1 cellular context compared by ENCODE assay signal in the genomic region with DNA sequence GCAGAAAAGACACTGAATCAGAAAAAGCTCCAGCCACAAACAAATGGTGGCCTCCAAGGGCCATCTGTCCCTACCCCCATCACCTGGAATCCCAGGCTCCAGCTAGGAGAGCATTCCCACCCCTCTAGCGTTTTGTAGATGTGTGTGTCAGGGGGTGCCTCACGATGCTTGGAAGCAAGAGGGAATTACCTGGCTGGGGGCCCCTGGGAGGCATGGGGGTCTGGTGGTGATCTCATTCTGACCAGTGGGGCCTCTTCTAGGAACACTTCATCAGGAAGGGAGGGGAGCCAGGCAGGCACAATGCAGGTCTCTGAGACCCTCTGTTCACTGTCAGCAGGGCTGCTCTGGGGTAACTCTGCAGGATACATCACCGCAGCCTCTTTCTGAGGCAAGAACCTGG.
TF ChIP-seq lines count a peak whose summit lies in the region.

No MANE protein-coding gene starts in this region.

TF ChIP-seq in WTC11, 78 proteins besides CTCF, POLR2A, EP300 and RAD21 (continued from another document):
- TF ChIP-seq, protein P1, sequence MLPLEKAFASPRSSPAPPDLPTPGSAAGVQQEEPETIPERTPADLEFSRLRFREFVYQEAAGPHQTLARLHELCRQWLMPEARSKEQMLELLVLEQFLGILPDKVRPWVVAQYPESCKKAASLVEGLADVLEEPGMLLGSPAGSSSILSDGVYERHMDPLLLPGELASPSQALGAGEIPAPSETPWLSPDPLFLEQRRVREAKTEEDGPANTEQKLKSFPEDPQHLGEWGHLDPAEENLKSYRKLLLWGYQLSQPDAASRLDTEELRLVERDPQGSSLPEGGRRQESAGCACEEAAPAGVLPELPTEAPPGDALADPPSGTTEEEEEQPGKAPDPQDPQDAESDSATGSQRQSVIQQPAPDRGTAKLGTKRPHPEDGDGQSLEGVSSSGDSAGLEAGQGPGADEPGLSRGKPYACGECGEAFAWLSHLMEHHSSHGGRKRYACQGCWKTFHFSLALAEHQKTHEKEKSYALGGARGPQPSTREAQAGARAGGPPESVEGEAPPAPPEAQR (CRISPR knock-in tag; IDR thresholded peaks at IDR 0.05), result no peak
- TF ChIP-seq, protein P2, sequence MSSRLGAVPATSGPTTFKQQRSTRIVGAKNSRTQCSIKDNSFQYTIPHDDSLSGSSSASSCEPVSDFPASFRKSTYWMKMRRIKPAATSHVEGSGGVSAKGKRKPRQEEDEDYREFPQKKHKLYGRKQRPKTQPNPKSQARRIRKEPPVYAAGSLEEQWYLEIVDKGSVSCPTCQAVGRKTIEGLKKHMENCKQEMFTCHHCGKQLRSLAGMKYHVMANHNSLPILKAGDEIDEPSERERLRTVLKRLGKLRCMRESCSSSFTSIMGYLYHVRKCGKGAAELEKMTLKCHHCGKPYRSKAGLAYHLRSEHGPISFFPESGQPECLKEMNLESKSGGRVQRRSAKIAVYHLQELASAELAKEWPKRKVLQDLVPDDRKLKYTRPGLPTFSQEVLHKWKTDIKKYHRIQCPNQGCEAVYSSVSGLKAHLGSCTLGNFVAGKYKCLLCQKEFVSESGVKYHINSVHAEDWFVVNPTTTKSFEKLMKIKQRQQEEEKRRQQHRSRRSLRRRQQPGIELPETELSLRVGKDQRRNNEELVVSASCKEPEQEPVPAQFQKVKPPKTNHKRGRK (CRISPR knock-in tag; IDR thresholded peaks at IDR 0.05; ENCODE audit: borderline replicate concordance), result no peak
- no peak for TF ChIP-seq JUN (CRISPR knock-in tag; IDR thresholded peaks at IDR 0.05)
- no peak for TF ChIP-seq FOXJ3 (CRISPR knock-in tag; IDR thresholded peaks at IDR 0.05; ENCODE audit: borderline replicate concordance)
- no peak for TF ChIP-seq NFYB (CRISPR knock-in tag; conservative IDR thresholded peaks at IDR 0.05; ENCODE audit: low read depth)
- TF ChIP-seq, protein P3, sequence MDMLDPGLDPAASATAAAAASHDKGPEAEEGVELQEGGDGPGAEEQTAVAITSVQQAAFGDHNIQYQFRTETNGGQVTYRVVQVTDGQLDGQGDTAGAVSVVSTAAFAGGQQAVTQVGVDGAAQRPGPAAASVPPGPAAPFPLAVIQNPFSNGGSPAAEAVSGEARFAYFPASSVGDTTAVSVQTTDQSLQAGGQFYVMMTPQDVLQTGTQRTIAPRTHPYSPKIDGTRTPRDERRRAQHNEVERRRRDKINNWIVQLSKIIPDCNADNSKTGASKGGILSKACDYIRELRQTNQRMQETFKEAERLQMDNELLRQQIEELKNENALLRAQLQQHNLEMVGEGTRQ (CRISPR knock-in tag; IDR thresholded peaks at IDR 0.05), result no peak
- no peak for TF ChIP-seq MYBL2 (CRISPR knock-in tag; IDR thresholded peaks at IDR 0.05)
- no peak for TF ChIP-seq NR1H2 (CRISPR knock-in tag; IDR thresholded peaks at IDR 0.05)
- no peak for TF ChIP-seq SMAD3 (CRISPR knock-in tag; IDR thresholded peaks at IDR 0.05; ENCODE audit: borderline replicate concordance)
